3 cellular contexts compared by ENCODE assay signal in the genomic region with DNA sequence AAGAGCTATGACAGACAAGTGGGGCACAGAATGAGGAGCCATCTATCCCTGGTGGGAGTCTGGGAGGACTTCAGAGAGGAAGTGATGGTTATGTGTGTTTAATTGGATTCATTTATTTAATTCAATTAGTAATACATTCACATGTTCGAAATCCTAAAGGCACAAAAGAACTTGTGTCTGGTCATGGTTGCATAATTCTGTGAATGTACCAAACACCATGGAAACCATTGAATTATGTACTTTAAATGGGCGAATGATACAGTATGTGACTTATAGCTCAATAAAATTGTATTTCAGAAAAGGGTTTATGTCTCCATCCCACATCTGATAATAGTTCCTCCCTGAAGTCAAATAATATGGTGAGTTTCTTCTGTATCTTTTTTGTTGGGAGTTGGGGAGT. TPM values are rescaled to one million over a fixed set of nuclear protein-coding genes. Genes with fewer than 3 reads are reported as not detected.
"Had no signal": no experiment of that assay in that cellular context is flagged by ENCODE, and none has a peak within 500 bp of the region (broad histone marks: within the 10 kb centered on the region; RNA-seq: fewer than 3 reads in every experiment).

No MANE protein-coding gene starts in this region.

- H3K4me3 ChIP-seq: GM12878 had no signal

- DNase-seq: GDM1, GF-D8 had no signal

- ATAC-seq: GM12878 had no signal

RNA-seq across cellular contexts. Expression of a gene that starts 19.8 kb away (rescaled TPM):
- total RNA-seq: GM12878 had no signal
